ENCODE assay signal across 6 cellular contexts in genomic region chr20:48090784-48091183, GRCh38.
"Had no signal": no experiment of that assay in that cellular context is flagged by ENCODE, and none has a peak within 500 bp of the region (broad histone marks: within the 10 kb centered on the region; RNA-seq: fewer than 3 reads in every experiment).

No MANE protein-coding gene starts in this region.

- ATAC-seq: K562 had no signal

- H3K27ac ChIP-seq: HL-60 had no signal

- H3K4me3 Mint-ChIP-seq: IgD-negative memory B cell had no signal

- DNase-seq: IMR-90, KBM-7 had no signal

- FAIRE-seq: HTR-8/SVneo, K562 had no signal

- H3K4me1 Mint-ChIP-seq: IgD-negative memory B cell had no signal

- H3K27ac Mint-ChIP-seq: IgD-negative memory B cell had no signal

- H3K36me3 Mint-ChIP-seq: IgD-negative memory B cell had no signal

- H3K4me3 ChIP-seq: K562 had no signal
